In the genomic region with DNA sequence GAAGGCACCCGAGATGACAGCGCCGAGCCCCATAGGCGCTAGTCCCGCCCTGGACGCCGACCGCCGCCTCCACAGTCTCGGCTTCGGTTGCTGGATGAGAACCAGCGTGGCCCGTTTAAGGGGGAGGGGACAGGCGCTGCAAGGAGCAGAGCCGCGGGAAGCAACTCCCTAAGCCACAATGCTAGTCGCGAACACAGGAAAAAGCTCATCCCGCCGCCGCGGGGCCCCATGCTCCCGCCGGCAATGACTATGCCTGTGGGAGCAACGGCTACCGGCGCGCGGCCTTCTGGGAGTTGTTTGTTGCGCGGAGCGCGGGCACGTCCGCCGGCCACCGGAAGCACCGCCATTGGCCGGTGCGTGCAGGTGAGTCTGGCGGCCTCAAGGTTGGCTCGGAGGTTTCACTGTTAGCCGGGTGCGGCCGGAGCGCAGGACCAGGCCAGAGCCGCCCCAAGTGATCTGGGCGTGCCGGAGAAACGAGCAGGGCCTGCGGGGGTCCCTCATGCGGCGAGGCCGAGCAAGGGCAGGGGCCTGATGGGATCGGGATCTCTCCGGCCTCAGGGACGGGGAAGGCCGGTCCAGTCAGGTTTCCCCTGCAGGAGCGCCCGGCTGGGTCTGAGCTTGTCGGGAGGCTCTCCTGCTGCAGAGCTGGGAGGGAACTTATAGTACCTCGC, we compare ENCODE assay signal across 8 cellular contexts. TPM values are rescaled to one million over a fixed set of nuclear protein-coding genes. Genes with fewer than 3 reads are reported as not detected.
DNase-seq lines count a peak whose midpoint lies in the region; ATAC-seq and TF ChIP-seq lines count a peak whose summit lies in the region.

ZNF544 (plus strand) TSS at position 331 of the 671 bp plus-strand sequence. CDS start 15,110 bp downstream, outside the sequence.

- H3K36me3 Mint-ChIP-seq in activated CD8-positive, alpha-beta memory T cell treated with anti-CD3 and anti-CD28 coated beads, Interleukin-2, amount 10 ng/mL, durations not matched to agents 7 days and 5 days = peaks cover 53% of the 10 kb centered on the region
- H3K36me3 Mint-ChIP-seq in mesothelial cell of epicardium = peaks cover 48% of the 10 kb centered on the region

- peak; percentile 88 for ATAC-seq in HG03439 (IDR thresholded peaks at IDR 0.05; ENCODE audit: unreplicated experiment)
- ATAC-seq in activated CD8-positive, alpha-beta memory T cell treated with anti-CD3 and anti-CD28 coated beads, Interleukin-2, amount 10 ng/mL, durations not matched to agents 7 days and 5 days = peak; percentile 90

- peaks cover 28% of the 10 kb centered on the region for H3K9me3 Mint-ChIP-seq in activated CD8-positive, alpha-beta memory T cell treated with anti-CD3 and anti-CD28 coated beads, Interleukin-2, amount 10 ng/mL, durations not matched to agents 7 days and 5 days (ENCODE audit: low read depth)
- H3K9me3 Mint-ChIP-seq in mesothelial cell of epicardium = peaks cover 14% of the 10 kb centered on the region

- TF ChIP-seq CTCF in mesothelial cell of epicardium (IDR thresholded peaks at IDR 0.05; ENCODE audit: unreplicated experiment) = peak; percentile 11

- H3K4me3 Mint-ChIP-seq in activated CD8-positive, alpha-beta memory T cell treated with anti-CD3 and anti-CD28 coated beads, Interleukin-2, amount 10 ng/mL, durations not matched to agents 7 days and 5 days = peak within 1 kb of the TSS; percentile 85
- peak within 1 kb of the TSS; percentile 93 for H3K4me3 Mint-ChIP-seq in mesothelial cell of epicardium

- CTCF ChIA-PET in activated CD8-positive, alpha-beta memory T cell treated with anti-CD3 and anti-CD28 coated beads, Interleukin-2, amount 10 ng/mL, durations not matched to agents 7 days and 5 days (lab: Charles Lee) = interaction anchor here (0.7 to 1.8 kb wide), 9 partner anchors 34 to 547 kb away, joined by 3 to 6 read pairs (median 3); partner anchors contain the start of genes ZNF497, ZNF551 and ZNF8

- H3K27ac Mint-ChIP-seq in activated CD8-positive, alpha-beta memory T cell treated with anti-CD3 and anti-CD28 coated beads, Interleukin-2, amount 10 ng/mL, durations not matched to agents 7 days and 5 days = peak within 1 kb of the TSS; percentile 91
- peak within 1 kb of the TSS; percentile 97 for H3K27ac Mint-ChIP-seq in mesothelial cell of epicardium

- DNase-seq in AG20443 (ENCODE audit: low spot score) = peak; percentile 92
- DNase-seq in NCI-H774 (lab: John Stamatoyannopoulos, UW) = peak; percentile 76
- DNase-seq in activated CD8-positive, alpha-beta memory T cell treated with anti-CD3 and anti-CD28 coated beads, Interleukin-2, amount 10 ng/mL, durations not matched to agents 7 days and 5 days = peak; percentile 79
- DNase-seq in mesothelial cell of epicardium (ENCODE audit: low spot score in 2 of 2, unreplicated experiment in 2 of 2) = peak; percentile 58 to 79
- peak; percentile 39 for DNase-seq in stimulated activated CD8-positive, alpha-beta memory T cell treated with anti-CD3 and anti-CD28 coated beads, Interleukin-15, amount 100 ng/mL, for 24 hours (ENCODE audit: low read depth)

- peaks cover 23% of the 10 kb centered on the region for H3K4me1 Mint-ChIP-seq in activated CD8-positive, alpha-beta memory T cell treated with anti-CD3 and anti-CD28 coated beads, Interleukin-2, amount 10 ng/mL, durations not matched to agents 7 days and 5 days
- H3K4me1 Mint-ChIP-seq in mesothelial cell of epicardium = peaks cover 20% of the 10 kb centered on the region

- no peaks in the 10 kb centered on the region for H3K27me3 Mint-ChIP-seq in activated CD8-positive, alpha-beta memory T cell treated with anti-CD3 and anti-CD28 coated beads, Interleukin-2, amount 10 ng/mL, durations not matched to agents 7 days and 5 days
- no peaks in the 10 kb centered on the region for H3K27me3 Mint-ChIP-seq in mesothelial cell of epicardium (ENCODE audit: low read depth)

- TF ChIP-seq POLR2A in GM18951 (IDR thresholded peaks at IDR 0.05; ENCODE audit: extremely low read depth, insufficient read depth, insufficient read length) = peak; percentile 93

- in situ Hi-C loops in GM18951 (cut with MboI; ENCODE audit: low sequenced_read_pairs, unreplicated experiment) (no loop called here), endometrial microvascular endothelial cells (cut with HindIII; ENCODE audit: inconsistent ontology term, low pct_unique_long_range_greater_than_20kb, low sequenced_read_pairs) (loop anchor here (10.0 kb wide), 1 partner anchor 46 kb away; the partner anchor contains the start of gene ZNF8)

RNA-seq across cellular contexts. Expression of gene ZNF544, which starts in this region (rescaled TPM):
- total RNA-seq in activated CD8-positive, alpha-beta memory T cell treated with anti-CD3 and anti-CD28 coated beads, Interleukin-2, amount 10 ng/mL, durations not matched to agents 7 days and 5 days = 10 to 100 TPM; 48.0 to 68.4 TPM
- total RNA-seq in endometrial microvascular endothelial cells (ENCODE audit: inconsistent ontology term) = 59.2 TPM
- total RNA-seq in mesothelial cell of epicardium = 62.7 to 63.5 TPM (median 63.3 TPM) in 3 replicates

Comparison
In these comparisons a context has a peak if more than half of its experiments do, and no peak if none do; other contexts are left out.
1. Peak in every context shown above with its lines: DNase-seq and ATAC-seq.
2. DNase-seq: peak in every context shown above with its lines; median percentile 92 in AG20443; 79 in activated CD8-positive, alpha-beta memory T cell treated with anti-CD3 and anti-CD28 coated beads, Interleukin-2, amount 10 ng/mL, durations not matched to agents 7 days and 5 days; 76 in NCI-H774; 68 in mesothelial cell of epicardium; 39 in stimulated activated CD8-positive, alpha-beta memory T cell treated with anti-CD3 and anti-CD28 coated beads, Interleukin-15, amount 100 ng/mL, for 24 hours.